In genomic region chr7:45978731-45979211, GRCh38 we compare ENCODE assay signal across 11 cellular contexts. TPM values are rescaled to one million over a fixed set of nuclear protein-coding genes. Genes with fewer than 3 reads are reported as not detected.
DNase-seq lines count a peak whose midpoint lies in the region; ATAC-seq, FAIRE-seq and TF ChIP-seq lines count a peak whose summit lies in the region.
"Had no signal": no experiment of that assay in that cellular context is flagged by ENCODE, and none has a peak within 500 bp of the region (broad histone marks: within the 10 kb centered on the region; RNA-seq: fewer than 3 reads in every experiment).

No MANE protein-coding gene starts in this region.

- POLR2A ChIA-PET in Caco-2 (lab: Charles Lee) (no interaction called here), endothelial cell of umbilical vein (lab: Charles Lee) (no interaction called here)

- H3K27ac ChIP-seq in MM.1S (ENCODE audit: low read length) (peak overlapping the region; percentile 61), endothelial cell of umbilical vein (ENCODE audit: insufficient read depth, low read depth, low read length) (peak overlapping the region; percentile 67)

- H3K4me3 Mint-ChIP-seq in Caco-2 (ENCODE audit: unreplicated experiment) (peak overlapping the region; percentile 63), progenitor cell of endocrine pancreas (ENCODE audit: low read depth) (no peak overlapping the region)
- H3K4me3 Mint-ChIP-seq: activated CD8-positive, alpha-beta T cell treated with anti-CD3 and anti-CD28 coated beads, Interleukin-2, amount 10 ng/mL, durations not matched to agents 7 days and 5 days had no signal

- CTCF ChIA-PET in Caco-2 (lab: Charles Lee) = no interaction called here
- CTCF ChIA-PET in endothelial cell of umbilical vein (lab: Charles Lee) = interaction anchor here (0.9 to 2.3 kb wide), 3 partner anchors 11 to 56 kb away, joined by 3 to 9 read pairs (median 3); no protein-coding TSS in a partner anchor

- H3F3A ChIP-seq in MM.1S (ENCODE audit: insufficient read depth, low read length) = 0 out of 2 replicates have a peak, but pooled peaks cover 7% of the 10 kb centered on the region

- H3K9me3 ChIP-seq in Caco-2 (peaks cover 4% of the 10 kb centered on the region; the same call in 1 of the 2 replicates), MM.1S (replicated peaks; ENCODE audit: insufficient read depth, low read length) (no peaks in the 10 kb centered on the region), endothelial cell of umbilical vein (replicated peaks; ENCODE audit: control insufficient read depth, insufficient read depth, low read length) (no peaks in the 10 kb centered on the region)

- H3K4me1 ChIP-seq in Caco-2 = peaks cover 21% of the 10 kb centered on the region
- peaks cover 24% of the 10 kb centered on the region for H3K4me1 ChIP-seq in MM.1S (ENCODE audit: low read length)
- peaks cover 12% of the 10 kb centered on the region for H3K4me1 ChIP-seq in endothelial cell of umbilical vein (ENCODE audit: control insufficient read depth, extremely low read depth, insufficient read depth, low read length)

- dilution Hi-C loops in endothelial cell of umbilical vein (cut with MboI; ENCODE audit: extremely low pct_ligation_motif_present, low sequenced_read_pairs) = no loop called here

- TF ChIP-seq CTCF in Caco-2 (IDR thresholded peaks at IDR 0.05; ENCODE audit: insufficient read depth in 1 of 2, low read depth in 1 of 2, low read length in 1 of 2, severe bottlenecking in 1 of 2, unreplicated experiment in 1 of 2) = no peak
- no peak for TF ChIP-seq CTCF in MM.1S (IDR thresholded peaks at IDR 0.05; ENCODE audit: low read length)
- TF ChIP-seq CTCF in endothelial cell of umbilical vein (IDR thresholded peaks at IDR 0.05; ENCODE audit: extremely low read depth in 1 of 2, insufficient read depth in 1 of 2, low read depth in 1 of 2, low read length in 2 of 2) = no peak
- no peak for TF ChIP-seq CTCF in progenitor cell of endocrine pancreas (IDR thresholded peaks at IDR 0.05; ENCODE audit: unreplicated experiment)

- H3K36me3 Mint-ChIP-seq in Caco-2 (ENCODE audit: insufficient read depth, unreplicated experiment) = peaks cover 6% of the 10 kb centered on the region
- no peaks in the 10 kb centered on the region for H3K36me3 Mint-ChIP-seq in progenitor cell of endocrine pancreas (ENCODE audit: insufficient read depth)

- no peaks in the 10 kb centered on the region for H3K9me1 ChIP-seq in endothelial cell of umbilical vein (replicated peaks; ENCODE audit: control insufficient read depth, extremely low read depth, insufficient read depth, low read length)

- H3K36me3 ChIP-seq in Caco-2 (ENCODE audit: control insufficient read depth, insufficient read depth, low read length) = no peaks in the 10 kb centered on the region
- H3K36me3 ChIP-seq in MM.1S (replicated peaks; ENCODE audit: insufficient read depth, low read length) = no peaks in the 10 kb centered on the region
- H3K36me3 ChIP-seq in endothelial cell of umbilical vein (ENCODE audit: control insufficient read depth in 2 of 2, extremely low read depth in 1 of 2, insufficient read depth in 2 of 2, low read length in 2 of 2) = no peaks in the 10 kb centered on the region

- intact Hi-C loops in Caco-2 (cut with micrococcal nuclease; ENCODE audit: unreplicated experiment) = no loop called here
- intact Hi-C loops in endothelial cell of umbilical vein (cut with micrococcal nuclease) = loop anchor here (5.0 kb wide), 1 partner anchor 1049 kb away; no protein-coding TSS in a partner anchor

- BruUV-seq in Caco-2 (replicated peaks; lab: Mats Ljungman, UMichigan) (no TSS peak), endothelial cell of umbilical vein (replicated peaks; lab: Mats Ljungman, UMichigan) (no TSS peak)

- peaks cover 20% of the 10 kb centered on the region for H3K4me1 Mint-ChIP-seq in Caco-2 (ENCODE audit: low read depth, unreplicated experiment)
- H3K4me1 Mint-ChIP-seq in progenitor cell of endocrine pancreas (ENCODE audit: low read depth) = peaks cover 13% of the 10 kb centered on the region

- ATAC-seq in left lobe of liver (no peak), GM21423 (IDR thresholded peaks at IDR 0.05; ENCODE audit: unreplicated experiment) (no peak), HG03095 (IDR thresholded peaks at IDR 0.05; ENCODE audit: unreplicated experiment) (no peak)
- ATAC-seq: activated CD8-positive, alpha-beta T cell treated with anti-CD3 and anti-CD28 coated beads, Interleukin-2, amount 10 ng/mL, durations not matched to agents 7 days and 5 days had no signal

- H3K9ac ChIP-seq in MM.1S (ENCODE audit: low read length) (peak overlapping the region; percentile 22; the same call in 1 of the 2 replicates), endothelial cell of umbilical vein (replicated peaks; ENCODE audit: extremely low read depth, insufficient read depth, low read length) (peak overlapping the region; percentile 41)

- H3K27ac Mint-ChIP-seq in Caco-2 (ENCODE audit: unreplicated experiment) (peak overlapping the region; percentile 92), progenitor cell of endocrine pancreas (peak overlapping the region; percentile 70)
- H3K27ac Mint-ChIP-seq: activated CD8-positive, alpha-beta T cell treated with anti-CD3 and anti-CD28 coated beads, Interleukin-2, amount 10 ng/mL, durations not matched to agents 7 days and 5 days had no signal

- H3K4me3 ChIP-seq in Caco-2 (ENCODE audit: low read depth, low read length) (no peak overlapping the region), MM.1S (ENCODE audit: low read length) (no peak overlapping the region), endothelial cell of umbilical vein (replicated peaks in 1 of 3; ENCODE audit: insufficient read depth in 1 of 3, low read depth in 1 of 3, low read length in 3 of 3) (no peak overlapping the region)

- no peak for TF ChIP-seq POLR2A in endothelial cell of umbilical vein (IDR thresholded peaks at IDR 0.05; ENCODE audit: low read depth, low read length)

- no peaks in the 10 kb centered on the region for H3K79me2 ChIP-seq in MM.1S (ENCODE audit: low read length)
- no peaks in the 10 kb centered on the region for H3K79me2 ChIP-seq in endothelial cell of umbilical vein (ENCODE audit: control insufficient read depth, insufficient read depth, low read length)

- H3K27me3 Mint-ChIP-seq in Caco-2 (ENCODE audit: insufficient read depth, unreplicated experiment) = no peaks in the 10 kb centered on the region
- H3K27me3 Mint-ChIP-seq in progenitor cell of endocrine pancreas = peaks cover 11% of the 10 kb centered on the region

- H4K20me1 ChIP-seq in MM.1S (ENCODE audit: insufficient read depth, low read length) = no peaks in the 10 kb centered on the region
- H4K20me1 ChIP-seq in endothelial cell of umbilical vein (replicated peaks; ENCODE audit: control insufficient read depth, extremely low read depth, insufficient read depth, low read length) = no peaks in the 10 kb centered on the region

- peaks cover 15% of the 10 kb centered on the region for H3K9me3 Mint-ChIP-seq in Caco-2 (ENCODE audit: unreplicated experiment)
- H3K9me3 Mint-ChIP-seq in progenitor cell of endocrine pancreas (ENCODE audit: low read depth) = peaks cover 4% of the 10 kb centered on the region

- no peak overlapping the region for H2AFZ ChIP-seq in MM.1S (ENCODE audit: low read length)
- H2AFZ ChIP-seq in endothelial cell of umbilical vein (ENCODE audit: low read depth, low read length) = peak overlapping the region; percentile 74

- no peaks in the 10 kb centered on the region for H3K27me3 ChIP-seq in Caco-2 (replicated peaks; ENCODE audit: control insufficient read depth, insufficient read depth, low read length)
- no peaks in the 10 kb centered on the region for H3K27me3 ChIP-seq in MM.1S (replicated peaks; ENCODE audit: insufficient read depth, low read length)
- H3K27me3 ChIP-seq in endothelial cell of umbilical vein (ENCODE audit: control insufficient read depth in 2 of 2, insufficient read depth in 2 of 2, low read length in 2 of 2) = no peaks in the 10 kb centered on the region

- H3K4me2 ChIP-seq in MM.1S (ENCODE audit: low read depth, low read length) (peak overlapping the region; percentile 36), endothelial cell of umbilical vein (ENCODE audit: insufficient read depth, low read length) (peak overlapping the region; percentile 61)

- DNase-seq in Caco-2 (no peak), MM.1S (no peak), endothelial cell of umbilical vein (ENCODE audit: low read depth, low spot score) (no peak), progenitor cell of endocrine pancreas (ENCODE audit: low spot score, unreplicated experiment) (no peak), left lobe of liver (ENCODE audit: low spot score) (no peak), SIG-M5 treated with dmso at 0.1 percent for 504 hours (lab: John Stamatoyannopoulos, UW; ENCODE audit: unreplicated experiment) (no peak)
- DNase-seq: activated CD8-positive, alpha-beta T cell treated with anti-CD3 and anti-CD28 coated beads, Interleukin-2, amount 10 ng/mL, durations not matched to agents 7 days and 5 days; NCI-H2171 treated with DMSO at 0.1 percent for 48 hours had no signal

- no peaks in the 10 kb centered on the region for H3K9me2 ChIP-seq in MM.1S (replicated peaks; ENCODE audit: insufficient read depth, low read length)

- peak; percentile 52 for FAIRE-seq in endothelial cell of umbilical vein (lab: Jason Lieb, UNC)
- FAIRE-seq: GM18507 had no signal

TF ChIP-seq in endothelial cell of umbilical vein, 7 proteins besides CTCF, POLR2A, EP300 and RAD21:
- TF ChIP-seq JUN (IDR thresholded peaks at IDR 0.05; ENCODE audit: borderline replicate concordance, insufficient read depth, insufficient read length, low read depth) (no peak), POLR2AphosphoS5 (IDR thresholded peaks at IDR 0.05; ENCODE audit: insufficient read depth, low read depth, low read length) (no peak), EZH2 (IDR thresholded peaks at IDR 0.05; ENCODE audit: borderline replicate concordance, low read depth, low read length, severe bottlenecking) (no peak)

RNA-seq across cellular contexts. Expression of gene IGFBP3, which starts 57.7 kb away (rescaled TPM):
- total RNA-seq in Caco-2 (2022) (0.79 and 3.3 TPM in 2 replicates), endothelial cell of umbilical vein (8.1 and 10.1 TPM in 2 replicates), progenitor cell of endocrine pancreas (8.6 and 10.3 TPM in 2 replicates), left lobe of liver (140 TPM)
- 3.0 and 3.4 TPM in 2 replicates for polyA plus RNA-seq in endothelial cell of umbilical vein
- polyA plus RNA-seq in endothelial cell of umbilical vein (2011; cell fraction: cytosol; rRNA removed) = 4.6 and 5.3 TPM in 2 replicates
- 7.2 and 7.5 TPM in 2 replicates for polyA plus RNA-seq in endothelial cell of umbilical vein (2011; cell fraction: nucleus; rRNA removed)
- 5.1 and 9.2 TPM in 2 replicates for polyA plus RNA-seq in endothelial cell of umbilical vein (2012)
- polyA minus RNA-seq in endothelial cell of umbilical vein = 2.1 and 2.2 TPM in 2 replicates
- polyA minus RNA-seq in endothelial cell of umbilical vein (2011; cell fraction: cytosol; rRNA and poly(A)+ RNA removed) = 46.0 TPM
- 4.3 and 7.6 TPM in 2 replicates for polyA minus RNA-seq in endothelial cell of umbilical vein (2011; cell fraction: nucleus; rRNA and poly(A)+ RNA removed)

Comparison
In these comparisons a context has a peak if more than half of its experiments do, and no peak if none do; other contexts are left out.
1. RNA of gene IGFBP3, which starts 57.7 kb away (total RNA-seq): 140 TPM in left lobe of liver (single experiment); 8.1 to 10.1 TPM in endothelial cell of umbilical vein, 8.6 to 10.3 TPM in progenitor cell of endocrine pancreas and 0.79 to 3.3 TPM in Caco-2; every median in the first group is over 10 times any median in the second.